Comparison of ENCODE assay signal across 1 cellular context in genomic region chr3:37862712-37863551, GRCh38.
TF ChIP-seq lines count a peak whose summit lies in the region.

No MANE protein-coding gene starts in this region.

TF ChIP-seq in SK-N-SH treated with all-trans-retinoic acid at 6 μM for 48 hours, 23 proteins besides CTCF, POLR2A, EP300 and RAD21 (continued from another document):
- TF ChIP-seq CREB5 (CRISPR knock-in tag; IDR thresholded peaks at IDR 0.05; ENCODE audit: low read depth) (no peak), GLIS3 (CRISPR knock-in tag; IDR thresholded peaks at IDR 0.05) (no peak), ZNF8 (CRISPR knock-in tag; IDR thresholded peaks at IDR 0.05) (no peak), PPARA (CRISPR knock-in tag; IDR thresholded peaks at IDR 0.05; ENCODE audit: borderline replicate concordance) (no peak), BACH2 (CRISPR knock-in tag; IDR thresholded peaks at IDR 0.05; ENCODE audit: borderline replicate concordance) (no peak), OSR1 (CRISPR knock-in tag; IDR thresholded peaks at IDR 0.05) (no peak), ZFP30 (CRISPR knock-in tag; IDR thresholded peaks at IDR 0.05) (no peak), SNAI2 (CRISPR knock-in tag; IDR thresholded peaks at IDR 0.05) (no peak)
- TF ChIP-seq, protein P1, sequence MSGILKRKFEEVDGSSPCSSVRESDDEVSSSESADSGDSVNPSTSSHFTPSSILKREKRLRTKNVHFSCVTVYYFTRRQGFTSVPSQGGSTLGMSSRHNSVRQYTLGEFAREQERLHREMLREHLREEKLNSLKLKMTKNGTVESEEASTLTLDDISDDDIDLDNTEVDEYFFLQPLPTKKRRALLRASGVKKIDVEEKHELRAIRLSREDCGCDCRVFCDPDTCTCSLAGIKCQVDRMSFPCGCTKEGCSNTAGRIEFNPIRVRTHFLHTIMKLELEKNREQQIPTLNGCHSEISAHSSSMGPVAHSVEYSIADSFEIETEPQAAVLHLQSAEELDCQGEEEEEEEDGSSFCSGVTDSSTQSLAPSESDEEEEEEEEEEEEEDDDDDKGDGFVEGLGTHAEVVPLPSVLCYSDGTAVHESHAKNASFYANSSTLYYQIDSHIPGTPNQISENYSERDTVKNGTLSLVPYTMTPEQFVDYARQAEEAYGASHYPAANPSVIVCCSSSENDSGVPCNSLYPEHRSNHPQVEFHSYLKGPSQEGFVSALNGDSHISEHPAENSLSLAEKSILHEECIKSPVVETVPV (CRISPR knock-in tag; IDR thresholded peaks at IDR 0.05) = no peak
